10 cellular contexts compared by ENCODE assay signal in the genomic region with DNA sequence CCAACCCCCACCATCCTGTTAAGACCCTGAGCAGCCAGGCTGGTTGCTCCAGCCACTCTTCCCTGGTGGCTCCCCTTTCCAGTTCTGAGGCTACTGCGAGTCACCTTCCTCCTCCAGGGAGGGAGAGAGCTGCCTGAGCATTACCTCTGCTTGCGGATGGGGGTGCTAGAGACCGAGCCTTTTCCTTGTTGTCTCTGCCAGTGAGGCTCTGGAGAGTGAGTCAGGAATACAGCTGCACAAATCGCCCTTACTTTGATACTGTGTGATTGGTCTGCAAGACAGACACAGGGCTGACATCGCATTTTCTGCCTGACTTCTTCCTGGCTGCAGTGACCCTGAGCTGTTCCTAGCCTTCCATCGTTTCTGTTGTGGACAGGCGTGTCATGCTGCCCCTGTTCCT. TPM values are rescaled to one million over a fixed set of nuclear protein-coding genes. Genes with fewer than 3 reads are reported as not detected.
A peak's percentile ranks its signal among the peaks of the same experiment; 100 is the strongest.
DNase-seq lines count a peak whose midpoint lies in the region; ATAC-seq and TF ChIP-seq lines count a peak whose summit lies in the region.
"Had no signal": no experiment of that assay in that cellular context is flagged by ENCODE, and none has a peak within 500 bp of the region (broad histone marks: within the 10 kb centered on the region; RNA-seq: fewer than 3 reads in every experiment).

No MANE protein-coding gene starts in this region.

- intact Hi-C loops in cardiac septum (cut with DNase I): no loop called here
- intact Hi-C loops in posterior vena cava (cut with DNase I): no loop called here

- peak; percentile 43 for DNase-seq in SIG-M5 treated with dmso at 0.1 percent for 504 hours (lab: John Stamatoyannopoulos, UW; ENCODE audit: unreplicated experiment)
- DNase-seq in SIG-M5 (lab: John Stamatoyannopoulos, UW): no peak
- DNase-seq in cardiac septum (ENCODE audit: low spot score): peak; percentile 67
- peak; percentile 86 for DNase-seq in posterior vena cava (ENCODE audit: low spot score)
- DNase-seq in activated gamma-delta T cell (lab: John Stamatoyannopoulos, UW): no peak
- no peak for DNase-seq in stimulated activated CD4-positive, alpha-beta T cell treated with anti-CD3 and anti-CD28 coated beads, Interleukin-4, amount 100 ng/mL, for 1 hour
- DNase-seq: activated B cell treated with CpG ODN at 0.5 μM for 24 hours had no signal

- no peak for ATAC-seq in GM21576 (IDR thresholded peaks at IDR 0.05; ENCODE audit: unreplicated experiment)

- TF ChIP-seq CTCF in WI38 (IDR thresholded peaks at IDR 0.05; ENCODE audit: low read depth, low read length): peak; percentile 90

- H3K4me3 ChIP-seq in WI38 (ENCODE audit: low read depth, low read length): no peak overlapping the region
- H3K4me3 ChIP-seq: BLaER1 treated with 17β-estradiol and CSF1 and Interleukin-3, amounts not matched to agents 10 nM and 100 nM had no signal

RNA-seq across cellular contexts. Expression of a gene that starts 41.2 kb away (rescaled TPM):
- 5.8 TPM for total RNA-seq in cardiac septum
- 1 to 10 TPM; 7.5 to 7.6 TPM for total RNA-seq in posterior vena cava

Comparison
In these comparisons a context has a peak if more than half of its experiments do, and no peak if none do; other contexts are left out.
1. DNase-seq: peak in SIG-M5 treated with dmso at 0.1 percent for 504 hours (single experiment), cardiac septum (single experiment) and posterior vena cava (single experiment); none in SIG-M5 (single experiment), activated gamma-delta T cell (single experiment) and stimulated activated CD4-positive, alpha-beta T cell treated with anti-CD3 and anti-CD28 coated beads, Interleukin-4, amount 100 ng/mL, for 1 hour (single experiment).